24 cellular contexts compared by ENCODE assay signal in the genomic region with DNA sequence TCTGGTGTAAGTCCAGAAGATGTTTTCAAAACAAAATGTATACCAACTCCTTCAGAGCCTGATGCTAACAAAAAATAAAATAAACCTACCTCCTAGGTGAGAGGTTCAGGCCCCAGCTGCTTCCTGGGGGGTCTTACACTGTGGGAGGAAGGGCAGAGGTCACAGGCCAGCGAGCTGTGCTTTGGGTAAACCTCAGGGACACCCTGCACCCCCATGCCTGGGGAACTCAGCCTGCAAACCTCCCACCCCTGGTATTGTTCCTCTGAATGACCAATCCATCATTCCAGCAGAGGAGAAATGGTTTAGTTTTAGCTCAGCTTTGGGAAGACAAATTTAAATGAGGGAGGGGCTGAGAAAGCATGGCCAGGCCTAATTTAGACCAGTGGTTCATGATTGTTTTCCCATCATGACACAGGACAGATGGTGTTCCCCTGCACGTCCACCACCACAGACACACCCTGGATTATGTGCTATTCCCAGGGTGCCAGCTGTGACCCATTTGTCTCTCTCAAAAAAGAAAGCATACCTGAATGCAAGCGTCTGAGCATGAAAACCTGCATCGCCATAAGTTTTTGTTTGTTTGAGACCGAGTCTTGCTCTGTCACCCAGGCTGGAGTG. TPM values are rescaled to one million over a fixed set of nuclear protein-coding genes. Genes with fewer than 3 reads are reported as not detected.
DNase-seq lines count a peak whose midpoint lies in the region; ATAC-seq, FAIRE-seq and TF ChIP-seq lines count a peak whose summit lies in the region.
"Had no signal": no experiment of that assay in that cellular context is flagged by ENCODE, and none has a peak within 500 bp of the region (broad histone marks: within the 10 kb centered on the region; RNA-seq: fewer than 3 reads in every experiment).

No MANE protein-coding gene starts in this region.

- H3K27ac ChIP-seq in dorsolateral prefrontal cortex (peak overlapping the region in 31 of 59 donors; percentile 1 to 66 (median 29)), sigmoid colon (no peak overlapping the region), coronary artery (no peak overlapping the region)
- H3K27ac ChIP-seq: GM23248, left ventricle myocardium inferior, neutrophil, transverse colon had no signal

- FAIRE-seq in GM18507 (lab: Jason Lieb, UNC) = peak; percentile 36

- H3K4me1 ChIP-seq in sigmoid colon (no peaks in the 10 kb centered on the region), HAP-1 (peaks cover 9% of the 10 kb centered on the region)
- H3K4me1 ChIP-seq: transverse colon had no signal

- no peaks in the 10 kb centered on the region for H3K9me3 ChIP-seq in sigmoid colon
- no peaks in the 10 kb centered on the region for H3K9me3 ChIP-seq in HAP-1
- H3K9me3 ChIP-seq: left ventricle myocardium inferior, neutrophil, transverse colon had no signal

- H3K27me3 ChIP-seq in dorsolateral prefrontal cortex (no peaks in the 10 kb centered on the region), sigmoid colon (no peaks in the 10 kb centered on the region), HAP-1 (ENCODE audit: low read depth) (no peaks in the 10 kb centered on the region)
- H3K27me3 ChIP-seq: neutrophil, transverse colon had no signal

- intact Hi-C loops in dorsolateral prefrontal cortex (cut with DNase I) (no loop called here), sigmoid colon (cut with DNase I) (no loop called here), Right ventricle myocardium inferior (cut with DNase I) (no loop called here)

- peaks cover 2 to 39% (median 14%) of the 10 kb centered on the region in 4 donors for H3K36me3 ChIP-seq in sigmoid colon
- peaks cover 9% of the 10 kb centered on the region; the same call in 1 of the 2 replicates for H3K36me3 ChIP-seq in HAP-1 (replicated peaks)
- H3K36me3 ChIP-seq: neutrophil, transverse colon had no signal

- no peak for TF ChIP-seq EP300 in sigmoid colon (IDR thresholded peaks at IDR 0.05)

- 53 to 66% methylated on average over 5 of the region's 5 CpGs for WGBS in sigmoid colon, 2 donors

- DNase-seq in GM18507 (ENCODE audit: extremely low spot score, insufficient read length, low read depth) (no peak), NCI-H524 (lab: John Stamatoyannopoulos, UW) (peak; percentile 76 to 91), dorsolateral prefrontal cortex (no peak), sigmoid colon (peak; percentile 32), coronary artery (ENCODE audit: low spot score) (no peak), SIG-M5 treated with dmso at 0.1 percent for 504 hours (lab: John Stamatoyannopoulos, UW; ENCODE audit: unreplicated experiment) (no peak), Right ventricle myocardium inferior (ENCODE audit: missing footprints) (no peak), HAP-1 (ENCODE audit: low spot score in 2 of 2) (no peak)
- DNase-seq: activated CD4-positive, alpha-beta T cell treated with anti-CD3 and anti-CD28 coated beads for 36 hours; activated naive CD4-positive, alpha-beta T cell treated with anti-CD3 and anti-CD28 coated beads, Interleukin-2, amount 10 ng/mL, durations not matched to agents 7 days and 5 days; activated T-cell treated with anti-CD3 and anti-CD28 coated beads, Interleukin-2, amount 50 U/mL, for 48 hours; anterior cingulate cortex; CD8-positive, alpha-beta memory T cell; DMS79; GM23248; immature natural killer cell; left ventricle myocardium inferior; NCI-H1436; NCI-H526 treated with DMSO at 0.1 percent for 48 hours; stimulated activated CD4-positive, alpha-beta T cell treated with anti-CD3 and anti-CD28 coated beads, Interleukin-4, amount 100 ng/mL, for 4 hours; stimulated activated naive CD8-positive, alpha-beta T cell treated with anti-CD3 and anti-CD28 coated beads, Interleukin-15, Interleukin-2, amounts not matched to agents 100 U/mL and 50 U/mL, for 24 hours; T-cell; transverse colon had no signal

- no peak for ATAC-seq in Right ventricle myocardium inferior
- ATAC-seq: activated CD4-positive, alpha-beta T cell treated with anti-CD3 and anti-CD28 coated beads for 36 hours; T-cell had no signal

- TF ChIP-seq CTCF in dorsolateral prefrontal cortex (IDR thresholded peaks at IDR 0.05 in 54 of 56, conservative IDR thresholded peaks at IDR 0.05 in 2 of 56; ENCODE audit: low read depth in 1 of 56, partially characterized antibody in 56 of 56) (no peak), sigmoid colon (IDR thresholded peaks at IDR 0.05) (no peak), coronary artery (IDR thresholded peaks at IDR 0.05) (no peak)

- H3K4me3 ChIP-seq in dorsolateral prefrontal cortex (no peak overlapping the region), sigmoid colon (no peak overlapping the region), coronary artery (no peak overlapping the region), HAP-1 (no peak overlapping the region)
- H3K4me3 ChIP-seq: GM23248, left ventricle myocardium inferior, transverse colon had no signal

- in situ Hi-C loops in HAP-1 (cut with MboI; ENCODE audit: low sequenced_read_pairs) = no loop called here

- TF ChIP-seq POLR2A in sigmoid colon (IDR thresholded peaks at IDR 0.05) = no peak

RNA-seq across cellular contexts. Expression of a gene that starts 14.5 kb away (rescaled TPM):
- total RNA-seq in dorsolateral prefrontal cortex = 10 to 100 TPM; 24.3 to 46.0 (median 36.2) TPM
- total RNA-seq in sigmoid colon = 10 to 100 TPM; 11.9 to 17.8 (median 13.7) TPM
- polyA plus RNA-seq in sigmoid colon = 10 to 100 TPM; 10.4 to 18.1 (median 12.6) TPM
- total RNA-seq in Right ventricle myocardium inferior = 22.3 TPM

RNA-seq across cellular contexts. Expression of a gene that starts 30.4 kb away (rescaled TPM):
- total RNA-seq in dorsolateral prefrontal cortex (100 to 1,000 TPM in 9 of 120 experiments, 10 to 100 TPM in 111; 55.9 to 145 (median 76.9) TPM), sigmoid colon (10 to 100 TPM in 1 of 4 donors, 1 to 10 TPM in 3; 5.8 to 15.8 (median 8.5) TPM), Right ventricle myocardium inferior (8.6 TPM)
- 1 to 10 TPM; 1.2 to 4.5 (median 1.6) TPM for polyA plus RNA-seq in sigmoid colon

RNA-seq across cellular contexts. Expression of a gene that starts 51.1 kb away (rescaled TPM):
- total RNA-seq in dorsolateral prefrontal cortex (100 to 1,000 TPM in 119 of 120 experiments, 10 to 100 TPM in 1; 91.8 to 231 (median 151) TPM), sigmoid colon (100 to 1,000 TPM; 107 to 265 (median 191) TPM), Right ventricle myocardium inferior (136 TPM)
- 100 to 1,000 TPM; 428 to 701 (median 638) TPM for polyA plus RNA-seq in sigmoid colon

Comparison
In these comparisons a context has a peak if more than half of its experiments do, and no peak if none do; other contexts are left out.
1. DNase-seq: peak in NCI-H524 (2 of 2) and sigmoid colon (single experiment); none in GM18507 (single experiment), dorsolateral prefrontal cortex (0 of 10), coronary artery (single experiment), SIG-M5 treated with dmso at 0.1 percent for 504 hours (single experiment), Right ventricle myocardium inferior (single experiment) and HAP-1 (0 of 2).
2. H3K27ac ChIP-seq: peak in dorsolateral prefrontal cortex (31 of 59); none in sigmoid colon (0 of 4) and coronary artery (0 of 2).